In the genomic region with DNA sequence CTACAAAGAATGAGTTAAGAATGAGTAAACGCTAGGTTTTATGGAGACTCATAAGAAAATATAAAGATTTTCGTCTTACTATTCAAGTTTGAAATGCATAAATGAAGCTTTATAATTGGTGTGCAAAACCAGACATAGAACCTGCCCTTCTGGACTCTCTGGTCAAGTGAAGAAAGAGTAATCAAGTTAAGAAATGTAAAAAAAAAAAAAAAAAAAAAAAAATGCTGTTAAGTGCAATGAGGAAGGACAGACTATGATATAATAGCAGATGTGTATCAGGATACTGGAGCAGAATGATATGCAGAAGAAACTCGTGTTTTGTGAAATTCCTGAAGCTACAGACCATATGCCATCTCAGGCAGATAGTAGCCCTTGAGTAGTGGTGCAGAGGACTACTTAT, we compare ENCODE assay signal across 27 cellular contexts.
"Had no signal": no experiment of that assay in that cellular context is flagged by ENCODE, and none has a peak within 500 bp of the region (broad histone marks: within the 10 kb centered on the region; RNA-seq: fewer than 3 reads in every experiment).

No MANE protein-coding gene starts in this region.

- ATAC-seq: activated CD8-positive, alpha-beta T cell treated with anti-CD3 and anti-CD28 coated beads, Interleukin-2, amount 10 ng/mL, durations not matched to agents 7 days and 5 days; activated naive CD8-positive, alpha-beta T cell treated with anti-CD3 and anti-CD28 coated beads, Interleukin-2, amount 50 U/mL, for 24 hours had no signal

- H3K4me2 ChIP-seq: KMS-11, PC-9 had no signal

- FAIRE-seq: TTC549 had no signal

- DNase-seq: activated CD4-positive, alpha-beta T cell treated with anti-CD3 and anti-CD28 coated beads for 4 hours; activated CD8-positive, alpha-beta memory T cell treated with anti-CD3 and anti-CD28 coated beads, Interleukin-2, amount 50 U/mL, for 48 hours; activated CD8-positive, alpha-beta T cell treated with anti-CD3 and anti-CD28 coated beads, Interleukin-2, amount 10 ng/mL, durations not matched to agents 7 days and 5 days; activated naive CD4-positive, alpha-beta T cell treated with anti-CD3 and anti-CD28 coated beads, Interleukin-2, amount 50 U/mL, for 16 hours; activated naive CD8-positive, alpha-beta T cell treated with anti-CD3 and anti-CD28 coated beads, Interleukin-2, amount 50 U/mL, for 24 hours; activated T-cell treated with anti-CD3 and anti-CD28 coated beads, Interleukin-2, amount 50 U/mL, for 1 hour; amniotic stem cell; MG63; MV-4-11; NCI-H1092 treated with DMSO at 0.1 percent for 48 hours; NCI-H1417 treated with DMSO at 0.1 percent for 48 hours; NCI-H1694; NCI-H2029; NCI-H2107; NCI-H345; NCI-H510A; NCI-H69; PC-9; SHP77 treated with DMSO at 0.1 percent for 48 hours; T1000; WERI-Rb-1 had no signal

- H3K9me3 Mint-ChIP-seq: activated naive CD8-positive, alpha-beta T cell treated with anti-CD3 and anti-CD28 coated beads, Interleukin-2, amount 50 U/mL, for 24 hours; brain; central memory CD8-positive, alpha-beta T cell; T-helper 1 cell treated with Interleukin-12 subunit alpha and Interleukin-12 subunit beta and Interleukin-4 antibody, amounts not matched to agents 30 μg/mL and 1 μg/mL, for 36 hours had no signal

- H3K4me3 Mint-ChIP-seq: activated CD8-positive, alpha-beta T cell treated with anti-CD3 and anti-CD28 coated beads, Interleukin-2, amount 10 ng/mL, durations not matched to agents 7 days and 5 days; activated naive CD8-positive, alpha-beta T cell treated with anti-CD3 and anti-CD28 coated beads, Interleukin-2, amount 50 U/mL, for 24 hours; brain; central memory CD8-positive, alpha-beta T cell; T-helper 1 cell treated with Interleukin-12 subunit alpha and Interleukin-12 subunit beta and Interleukin-4 antibody, amounts not matched to agents 30 μg/mL and 1 μg/mL, for 36 hours had no signal

- H2AFZ ChIP-seq: PC-9 had no signal

- H3K9me3 ChIP-seq: ascending aorta, MG63 had no signal

- H3K27me3 ChIP-seq: ascending aorta, MG63 had no signal

- H3K27ac ChIP-seq: KMS-11, PC-9, WERI-Rb-1 had no signal

- H3K27ac Mint-ChIP-seq: activated CD8-positive, alpha-beta T cell treated with anti-CD3 and anti-CD28 coated beads, Interleukin-2, amount 10 ng/mL, durations not matched to agents 7 days and 5 days; activated naive CD8-positive, alpha-beta T cell treated with anti-CD3 and anti-CD28 coated beads, Interleukin-2, amount 50 U/mL, for 24 hours; brain; T-helper 1 cell treated with Interleukin-12 subunit alpha and Interleukin-12 subunit beta and Interleukin-4 antibody, amounts not matched to agents 30 μg/mL and 1 μg/mL, for 36 hours had no signal

- H3K9ac ChIP-seq: KMS-11 had no signal

- H3K4me3 ChIP-seq: ascending aorta, MG63, PC-9 had no signal
